In the genomic region with DNA sequence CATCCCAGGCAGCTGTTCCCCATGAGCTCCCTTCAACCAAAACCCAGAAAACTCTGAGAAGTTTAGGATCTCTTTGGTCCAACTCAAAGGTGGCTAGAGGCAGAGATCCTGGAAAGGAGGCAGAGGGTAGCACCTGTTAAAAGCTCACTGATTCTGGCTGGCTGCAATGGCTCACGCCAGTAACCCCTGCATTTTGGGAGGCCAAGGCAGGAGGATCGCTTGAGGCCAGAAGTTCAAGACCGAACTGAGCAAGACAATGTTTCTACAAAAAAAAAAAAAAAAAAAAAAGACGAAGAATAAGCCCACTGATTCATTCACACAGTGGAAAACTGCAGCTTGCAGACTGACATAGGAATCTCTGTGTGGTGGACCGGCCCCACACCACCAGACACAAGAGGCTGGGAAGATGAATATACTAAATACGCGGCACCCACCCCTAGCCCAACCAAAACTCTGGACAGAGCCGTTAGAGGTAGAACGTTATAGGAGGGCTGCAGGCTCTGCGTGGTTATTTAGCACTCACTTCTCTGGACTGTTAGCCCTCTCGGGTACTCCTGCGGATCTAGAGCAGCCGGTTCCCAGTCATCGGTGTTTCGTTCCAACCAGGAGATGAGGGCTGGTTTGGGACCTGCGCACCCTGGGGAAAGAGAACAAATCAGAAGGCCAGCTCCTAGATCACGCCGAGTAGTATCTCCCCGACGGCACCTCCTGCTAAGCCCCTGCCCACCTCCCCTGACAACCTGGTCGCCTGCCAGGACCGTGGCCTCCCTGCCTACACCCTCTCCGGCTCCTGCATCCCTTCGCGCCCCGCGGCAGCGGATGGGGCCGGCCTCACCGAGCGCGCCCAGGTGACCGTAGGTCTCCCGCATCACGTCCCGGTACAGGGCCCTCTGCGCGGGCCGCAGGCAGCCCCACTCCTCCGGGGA, we compare ENCODE assay signal across 1 cellular context.
TF ChIP-seq lines count a peak whose summit lies in the region.

No MANE protein-coding gene starts in this region.

TF ChIP-seq in HEK293, 187 proteins besides CTCF, POLR2A, EP300 and RAD21 (continued from another document):
- TF ChIP-seq, protein P1, sequence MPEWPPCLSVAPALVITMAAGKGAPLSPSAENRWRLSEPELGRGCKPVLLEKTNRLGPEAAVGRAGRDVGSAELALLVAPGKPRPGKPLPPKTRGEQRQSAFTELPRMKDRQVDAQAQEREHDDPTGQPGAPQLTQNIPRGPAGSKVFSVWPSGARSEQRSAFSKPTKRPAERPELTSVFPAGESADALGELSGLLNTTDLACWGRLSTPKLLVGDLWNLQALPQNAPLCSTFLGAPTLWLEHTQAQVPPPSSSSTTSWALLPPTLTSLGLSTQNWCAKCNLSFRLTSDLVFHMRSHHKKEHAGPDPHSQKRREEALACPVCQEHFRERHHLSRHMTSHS (tag by site-specific recombination; IDR thresholded peaks at IDR 0.05) = 0 out of 2 replicates have a peak, but pooled peaks have one; percentile 15
- no peak for TF ChIP-seq ZBTB1 (tag by site-specific recombination; IDR thresholded peaks at IDR 0.05)
- no peak for TF ChIP-seq ZBTB7A (tag by site-specific recombination; IDR thresholded peaks at IDR 0.05; ENCODE audit: low read depth)
- TF ChIP-seq, protein P2, sequence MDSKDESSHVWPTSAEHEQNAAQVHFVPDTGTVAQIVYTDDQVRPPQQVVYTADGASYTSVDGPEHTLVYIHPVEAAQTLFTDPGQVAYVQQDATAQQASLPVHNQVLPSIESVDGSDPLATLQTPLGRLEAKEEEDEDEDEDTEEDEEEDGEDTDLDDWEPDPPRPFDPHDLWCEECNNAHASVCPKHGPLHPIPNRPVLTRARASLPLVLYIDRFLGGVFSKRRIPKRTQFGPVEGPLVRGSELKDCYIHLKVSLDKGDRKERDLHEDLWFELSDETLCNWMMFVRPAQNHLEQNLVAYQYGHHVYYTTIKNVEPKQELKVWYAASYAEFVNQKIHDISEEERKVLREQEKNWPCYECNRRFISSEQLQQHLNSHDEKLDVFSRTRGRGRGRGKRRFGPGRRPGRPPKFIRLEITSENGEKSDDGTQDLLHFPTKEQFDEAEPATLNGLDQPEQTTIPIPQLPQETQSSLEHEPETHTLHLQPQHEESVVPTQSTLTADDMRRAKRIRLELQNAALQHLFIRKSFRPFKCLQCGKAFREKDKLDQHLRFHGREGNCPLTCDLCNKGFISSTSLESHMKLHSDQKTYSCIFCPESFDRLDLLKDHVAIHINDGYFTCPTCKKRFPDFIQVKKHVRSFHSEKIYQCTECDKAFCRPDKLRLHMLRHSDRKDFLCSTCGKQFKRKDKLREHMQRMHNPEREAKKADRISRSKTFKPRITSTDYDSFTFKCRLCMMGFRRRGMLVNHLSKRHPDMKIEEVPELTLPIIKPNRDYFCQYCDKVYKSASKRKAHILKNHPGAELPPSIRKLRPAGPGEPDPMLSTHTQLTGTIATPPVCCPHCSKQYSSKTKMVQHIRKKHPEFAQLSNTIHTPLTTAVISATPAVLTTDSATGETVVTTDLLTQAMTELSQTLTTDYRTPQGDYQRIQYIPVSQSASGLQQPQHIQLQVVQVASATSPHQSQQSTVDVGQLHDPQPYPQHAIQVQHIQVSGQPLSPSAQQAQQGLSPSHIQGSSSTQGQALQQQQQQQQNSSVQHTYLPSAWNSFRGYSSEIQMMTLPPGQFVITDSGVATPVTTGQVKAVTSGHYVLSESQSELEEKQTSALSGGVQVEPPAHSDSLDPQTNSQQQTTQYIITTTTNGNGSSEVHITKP (tag by site-specific recombination; IDR thresholded peaks at IDR 0.05) = peak; percentile 76
- TF ChIP-seq, protein P3, sequence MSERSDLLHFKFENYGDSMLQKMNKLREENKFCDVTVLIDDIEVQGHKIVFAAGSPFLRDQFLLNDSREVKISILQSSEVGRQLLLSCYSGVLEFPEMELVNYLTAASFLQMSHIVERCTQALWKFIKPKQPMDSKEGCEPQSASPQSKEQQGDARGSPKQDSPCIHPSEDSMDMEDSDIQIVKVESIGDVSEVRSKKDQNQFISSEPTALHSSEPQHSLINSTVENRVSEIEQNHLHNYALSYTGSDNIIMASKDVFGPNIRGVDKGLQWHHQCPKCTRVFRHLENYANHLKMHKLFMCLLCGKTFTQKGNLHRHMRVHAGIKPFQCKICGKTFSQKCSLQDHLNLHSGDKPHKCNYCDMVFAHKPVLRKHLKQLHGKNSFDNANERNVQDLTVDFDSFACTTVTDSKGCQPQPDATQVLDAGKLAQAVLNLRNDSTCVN (tag by site-specific recombination; optimal IDR thresholded peaks at IDR 0.05) = peak; percentile 72
- TF ChIP-seq IKZF3 (tag by site-specific recombination; IDR thresholded peaks at IDR 0.05) = no peak
- peak; percentile 99 for TF ChIP-seq GLIS1 (tag by site-specific recombination; IDR thresholded peaks at IDR 0.05)
- TF ChIP-seq SP7 (tag by site-specific recombination; IDR thresholded peaks at IDR 0.05) = no peak
- TF ChIP-seq ZNF175 (tag by site-specific recombination; IDR thresholded peaks at IDR 0.05) = no peak
- no peak for TF ChIP-seq ZNF132 (tag by site-specific recombination; IDR thresholded peaks at IDR 0.05; ENCODE audit: borderline replicate concordance)
- TF ChIP-seq ZNF10 (tag by site-specific recombination; IDR thresholded peaks at IDR 0.05) = peak; percentile 98
- peak; percentile 94 for TF ChIP-seq GLIS2 (tag by site-specific recombination; IDR thresholded peaks at IDR 0.05)
- TF ChIP-seq, protein P4, sequence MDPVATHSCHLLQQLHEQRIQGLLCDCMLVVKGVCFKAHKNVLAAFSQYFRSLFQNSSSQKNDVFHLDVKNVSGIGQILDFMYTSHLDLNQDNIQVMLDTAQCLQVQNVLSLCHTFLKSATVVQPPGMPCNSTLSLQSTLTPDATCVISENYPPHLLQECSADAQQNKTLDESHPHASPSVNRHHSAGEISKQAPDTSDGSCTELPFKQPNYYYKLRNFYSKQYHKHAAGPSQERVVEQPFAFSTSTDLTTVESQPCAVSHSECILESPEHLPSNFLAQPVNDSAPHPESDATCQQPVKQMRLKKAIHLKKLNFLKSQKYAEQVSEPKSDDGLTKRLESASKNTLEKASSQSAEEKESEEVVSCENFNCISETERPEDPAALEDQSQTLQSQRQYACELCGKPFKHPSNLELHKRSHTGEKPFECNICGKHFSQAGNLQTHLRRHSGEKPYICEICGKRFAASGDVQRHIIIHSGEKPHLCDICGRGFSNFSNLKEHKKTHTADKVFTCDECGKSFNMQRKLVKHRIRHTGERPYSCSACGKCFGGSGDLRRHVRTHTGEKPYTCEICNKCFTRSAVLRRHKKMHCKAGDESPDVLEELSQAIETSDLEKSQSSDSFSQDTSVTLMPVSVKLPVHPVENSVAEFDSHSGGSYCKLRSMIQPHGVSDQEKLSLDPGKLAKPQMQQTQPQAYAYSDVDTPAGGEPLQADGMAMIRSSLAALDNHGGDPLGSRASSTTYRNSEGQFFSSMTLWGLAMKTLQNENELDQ (tag by site-specific recombination; IDR thresholded peaks at IDR 0.05; ENCODE audit: low read depth) = no peak
- TF ChIP-seq SP2 (tag by site-specific recombination; IDR thresholded peaks at IDR 0.05) = peak; percentile 45
- peak; percentile 91; the same call in 1 of the 2 replicates for TF ChIP-seq ZBTB20 (tag by site-specific recombination; IDR thresholded peaks at IDR 0.05)
- peak; percentile 61 for TF ChIP-seq KLF1 (tag by site-specific recombination; IDR thresholded peaks at IDR 0.05)
- TF ChIP-seq ZNF223 (tag by site-specific recombination; IDR thresholded peaks at IDR 0.05) = 0 out of 2 replicates have a peak, but pooled peaks have one; percentile 62
- TF ChIP-seq GLI2 (tag by site-specific recombination; IDR thresholded peaks at IDR 0.05; ENCODE audit: borderline replicate concordance, low read depth) = no peak
- TF ChIP-seq ZNF658 (tag by site-specific recombination; IDR thresholded peaks at IDR 0.05) = no peak
- TF ChIP-seq HOXD13 (CRISPR knock-in tag; IDR thresholded peaks at IDR 0.05; ENCODE audit: borderline replicate concordance) = no peak; the same call in none of the 2 replicates
- TF ChIP-seq, protein P5, sequence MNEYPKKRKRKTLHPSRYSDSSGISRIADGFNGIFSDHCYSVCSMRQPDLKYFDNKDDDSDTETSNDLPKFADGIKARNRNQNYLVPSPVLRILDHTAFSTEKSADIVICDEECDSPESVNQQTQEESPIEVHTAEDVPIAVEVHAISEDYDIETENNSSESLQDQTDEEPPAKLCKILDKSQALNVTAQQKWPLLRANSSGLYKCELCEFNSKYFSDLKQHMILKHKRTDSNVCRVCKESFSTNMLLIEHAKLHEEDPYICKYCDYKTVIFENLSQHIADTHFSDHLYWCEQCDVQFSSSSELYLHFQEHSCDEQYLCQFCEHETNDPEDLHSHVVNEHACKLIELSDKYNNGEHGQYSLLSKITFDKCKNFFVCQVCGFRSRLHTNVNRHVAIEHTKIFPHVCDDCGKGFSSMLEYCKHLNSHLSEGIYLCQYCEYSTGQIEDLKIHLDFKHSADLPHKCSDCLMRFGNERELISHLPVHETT (tag by site-specific recombination; IDR thresholded peaks at IDR 0.05) = no peak
- peak; percentile 84; the same call in 1 of the 2 replicates for TF ChIP-seq GLI4 (tag by site-specific recombination; IDR thresholded peaks at IDR 0.05)
- TF ChIP-seq ZNF707 (tag by site-specific recombination; IDR thresholded peaks at IDR 0.05) = no peak
